ENCODE assay signal across 13 cellular contexts in genomic region chr1:40092811-40093617, GRCh38.
"Had no signal": no experiment of that assay in that cellular context is flagged by ENCODE, and none has a peak within 500 bp of the region (broad histone marks: within the 10 kb centered on the region; RNA-seq: fewer than 3 reads in every experiment).

No MANE protein-coding gene starts in this region.

- H3K27ac ChIP-seq: breast epithelium, esophagus squamous epithelium had no signal

- H3K4me3 ChIP-seq: breast epithelium, esophagus squamous epithelium had no signal

- H3K9me3 ChIP-seq: breast epithelium, esophagus squamous epithelium had no signal

- ATAC-seq: activated CD4-positive, CD25-positive, alpha-beta regulatory T cell treated with anti-CD3 and anti-CD28 coated beads, Interleukin-2, amount 50 U/mL, for 24 hours; stimulated activated memory B cell treated with anti-CD40 and anti-IgM and Interleukin-4, amounts not matched to agents 10 μg/mL and 1 μg/mL and 100 μg/mL, for 72 hours had no signal

- H3K36me3 ChIP-seq: breast epithelium had no signal

- H3K27me3 ChIP-seq: breast epithelium, esophagus squamous epithelium had no signal

- H3K4me1 ChIP-seq: breast epithelium had no signal

- DNase-seq: activated CD4-positive, alpha-beta T cell treated with anti-CD3 and anti-CD28 coated beads, Interleukin-2, amount 50 U/mL, for 1 hour; activated CD8-positive, alpha-beta memory T cell treated with anti-CD3 and anti-CD28 coated beads for 24 hours; activated naive CD8-positive, alpha-beta T cell treated with anti-CD3 and anti-CD28 coated beads, Interleukin-2, amount 10 ng/mL, durations not matched to agents 7 days and 5 days; anterior cingulate cortex; esophagus squamous epithelium; foreskin fibroblast; glutamatergic neuron; hypothalamus; occipital lobe; stimulated activated CD4-positive, alpha-beta T cell treated with anti-CD3 and anti-CD28 coated beads, Interleukin-2, amount 100 ng/mL, for 48 hours had no signal
